29 cellular contexts compared by ENCODE assay signal in the genomic region with DNA sequence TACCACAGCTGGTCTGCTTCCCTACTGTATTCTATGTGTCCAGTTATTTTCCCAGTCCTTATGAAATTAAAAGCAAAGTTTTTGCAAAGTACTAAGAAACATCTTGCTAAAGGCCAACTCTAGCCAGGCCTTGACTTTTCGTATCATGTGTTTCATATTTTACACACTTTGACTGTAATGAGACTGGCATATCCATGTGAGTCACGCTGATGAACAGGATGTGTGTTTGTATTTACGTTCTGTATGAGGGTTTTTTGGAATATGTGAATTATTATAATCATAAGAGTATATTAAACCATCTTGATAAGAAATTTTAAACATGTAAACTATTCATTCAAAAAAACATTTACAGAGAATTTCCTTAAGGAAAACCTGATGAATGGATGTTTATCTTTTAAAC. TPM values are rescaled to one million over a fixed set of nuclear protein-coding genes. Genes with fewer than 3 reads are reported as not detected.
"Had no signal": no experiment of that assay in that cellular context is flagged by ENCODE, and none has a peak within 500 bp of the region (broad histone marks: within the 10 kb centered on the region; RNA-seq: fewer than 3 reads in every experiment).

No MANE protein-coding gene starts in this region.

- H3K27ac ChIP-seq: dorsolateral prefrontal cortex, epithelial cell of prostate, gastroesophageal sphincter, heart left ventricle, hepatocyte, left lung, neutrophil, parathyroid adenoma, right lobe of liver, thyroid gland had no signal

- H3K36me3 Mint-ChIP-seq: mesothelial cell of epicardium; naive B cell; natural killer cell treated with Interleukin-12 subunit alpha and Interleukin-12 subunit beta and Interleukin-15 and Interleukin-18, amount 100 ng/mL, for 72 hours had no signal

- FAIRE-seq: colon, islet of Langerhans, small intestine had no signal

- H3K4me1 ChIP-seq: gastroesophageal sphincter, left lung, parathyroid adenoma, right lobe of liver, thyroid gland had no signal

- H3K36me3 ChIP-seq: gastroesophageal sphincter, heart left ventricle, left lung, neutrophil, right lobe of liver, thyroid gland had no signal

- ATAC-seq: esophagus mucosa; gastroesophageal sphincter; heart left ventricle; left cardiac atrium; left lung; mucosa of descending colon; natural killer cell treated with Interleukin-12 subunit alpha and Interleukin-12 subunit beta and Interleukin-15 and Interleukin-18, amount 100 ng/mL, for 72 hours; right lobe of liver; stimulated activated naive CD8-positive, alpha-beta T cell treated with anti-CD3 and anti-CD28 coated beads, Interleukin-15, amount 100 ng/mL, for 72 hours had no signal

- H3K27ac Mint-ChIP-seq: mesothelial cell of epicardium; naive B cell; natural killer cell treated with Interleukin-12 subunit alpha and Interleukin-12 subunit beta and Interleukin-15 and Interleukin-18, amount 100 ng/mL, for 72 hours; progenitor cell of endocrine pancreas; stimulated activated naive CD8-positive, alpha-beta T cell treated with anti-CD3 and anti-CD28 coated beads, Interleukin-15, amount 100 ng/mL, for 72 hours had no signal

- H3K27me3 ChIP-seq: gastroesophageal sphincter, heart left ventricle, hepatocyte, left lung, neutrophil, right lobe of liver, thyroid gland had no signal

- H3K4me3 Mint-ChIP-seq: mesothelial cell of epicardium; naive B cell; natural killer cell treated with Interleukin-12 subunit alpha and Interleukin-12 subunit beta and Interleukin-15 and Interleukin-18, amount 100 ng/mL, for 72 hours; neural crest cell; stimulated activated naive CD8-positive, alpha-beta T cell treated with anti-CD3 and anti-CD28 coated beads, Interleukin-15, amount 100 ng/mL, for 72 hours had no signal

- H3K9me3 Mint-ChIP-seq: neural crest cell had no signal

- H3K4me1 Mint-ChIP-seq: naive B cell; neural crest cell; stimulated activated naive CD8-positive, alpha-beta T cell treated with anti-CD3 and anti-CD28 coated beads, Interleukin-15, amount 100 ng/mL, for 72 hours had no signal

- H3K4me3 ChIP-seq: dorsolateral prefrontal cortex, gastroesophageal sphincter, heart left ventricle, hepatocyte, left lung, mucosa of descending colon, right lobe of liver, thyroid gland had no signal

- H3K9me3 ChIP-seq: gastroesophageal sphincter, heart left ventricle, left lung, mucosa of descending colon, neutrophil, right lobe of liver, thyroid gland had no signal

- DNase-seq: cerebellar nuclear complex; dorsolateral prefrontal cortex; effector CD4-positive, alpha-beta T cell; heart left ventricle; left cardiac atrium; left lung; mesenchymal stem cell; mucosa of descending colon; naive B cell; right lobe of liver; small intestine; stimulated activated CD4-positive, alpha-beta T cell treated with anti-CD3 and anti-CD28 coated beads, Interleukin-15, amount 100 ng/mL, for 24 hours; stimulated activated CD4-positive, alpha-beta T cell treated with anti-CD3 and anti-CD28 coated beads, Interleukin-2, amount 100 ng/mL, for 48 hours; stimulated activated naive CD4-positive, alpha-beta T cell; stimulated activated naive CD8-positive, alpha-beta T cell treated with anti-CD3 and anti-CD28 coated beads, Interleukin-15, amount 100 ng/mL, for 72 hours; thyroid gland; trophoblast cell had no signal

RNA-seq across cellular contexts. Expression of a gene that starts 59.7 kb away (rescaled TPM):
- total RNA-seq: natural killer cell treated with Interleukin-12 subunit alpha and Interleukin-12 subunit beta and Interleukin-15 and Interleukin-18, amount 100 ng/mL, for 72 hours had no signal
